Comparison of ENCODE assay signal across 8 cellular contexts in the genomic region with DNA sequence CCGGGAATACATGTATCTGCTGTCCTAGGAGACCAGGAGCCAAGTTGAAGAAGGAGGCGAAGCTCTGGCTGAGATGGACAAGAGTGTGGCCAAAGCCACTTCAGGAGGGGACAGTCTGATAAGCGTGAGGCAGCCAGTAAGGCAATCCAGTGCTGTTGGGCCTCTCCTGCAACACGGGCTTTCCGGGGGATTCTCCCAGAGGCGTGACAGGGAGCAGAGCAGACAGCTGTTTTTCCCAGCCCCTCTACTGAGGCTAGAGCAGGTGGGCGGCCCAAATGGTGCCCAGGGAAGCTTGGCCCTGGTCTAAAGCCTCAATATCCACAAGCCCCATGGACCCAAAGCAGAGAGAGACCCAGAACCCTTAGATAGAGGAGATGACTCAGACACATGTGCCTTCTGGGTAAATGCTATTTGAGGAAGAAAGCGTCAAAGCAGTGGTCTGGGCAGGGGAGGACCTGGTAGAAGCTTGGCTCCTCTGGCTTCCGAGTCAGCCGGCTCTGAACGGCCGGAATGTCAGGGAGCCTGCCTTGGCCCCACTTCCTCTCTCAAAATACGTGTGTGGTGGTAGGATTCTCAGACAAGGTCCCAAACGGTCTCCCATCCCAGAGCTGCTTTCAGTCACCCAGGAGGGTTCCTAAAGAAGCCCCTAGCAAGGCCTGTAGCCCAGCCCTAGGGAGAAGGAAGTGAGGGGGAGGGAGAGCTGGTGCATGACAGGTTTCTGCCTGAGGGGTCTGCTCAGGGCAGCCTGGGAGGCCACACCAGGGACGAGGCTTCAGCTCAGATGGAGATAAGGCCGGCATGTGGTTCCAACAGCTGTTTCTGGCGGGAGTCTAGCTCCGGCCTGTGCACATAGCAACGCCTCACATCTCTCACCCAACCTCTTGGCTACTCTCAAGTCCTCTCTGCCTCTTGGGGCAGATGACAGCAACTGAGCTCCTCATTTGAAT. TPM values are rescaled to one million over a fixed set of nuclear protein-coding genes. Genes with fewer than 3 reads are reported as not detected.
A peak's percentile ranks its signal among the peaks of the same experiment; 100 is the strongest.
DNase-seq lines count a peak whose midpoint lies in the region; ATAC-seq lines count a peak whose summit lies in the region.

No MANE protein-coding gene starts in this region.

- in situ Hi-C loops in ACHN (cut with HindIII; ENCODE audit: low pct_ligation_motif_present, low pct_unique_long_range_greater_than_20kb, low sequenced_read_pairs) = no loop called here

- H3K9me3 Mint-ChIP-seq in activated naive CD4-positive, alpha-beta T cell treated with anti-CD3 and anti-CD28 coated beads for 36 hours = no peaks in the 10 kb centered on the region
- H3K9me3 Mint-ChIP-seq in activated CD8-positive, alpha-beta T cell treated with anti-CD3 and anti-CD28 coated beads, Interleukin-2, amount 10 ng/mL, durations not matched to agents 7 days and 5 days (ENCODE audit: insufficient read depth) = no peaks in the 10 kb centered on the region

- no peaks in the 10 kb centered on the region for H3K27me3 ChIP-seq in effector memory CD4-positive, alpha-beta T cell (replicated peaks; ENCODE audit: control insufficient read depth, insufficient read depth, low read length, poor library complexity, severe bottlenecking)

- POLR2A ChIA-PET in activated CD8-positive, alpha-beta T cell treated with anti-CD3 and anti-CD28 coated beads, Interleukin-2, amount 10 ng/mL, durations not matched to agents 7 days and 5 days (lab: Charles Lee) = interaction anchor here (1.4 kb wide), 1 partner anchor 29 kb away, joined by 5 read pairs; the partner anchor contains the start of gene PIK3C2B

- H3K9me3 ChIP-seq in effector memory CD4-positive, alpha-beta T cell (ENCODE audit: control insufficient read depth, low read length) = no peaks in the 10 kb centered on the region

- peaks cover 15% of the 10 kb centered on the region for H3K36me3 ChIP-seq in effector memory CD4-positive, alpha-beta T cell (ENCODE audit: control insufficient read depth, insufficient read depth, low read length)

- peaks cover 45% of the 10 kb centered on the region for H3K4me1 ChIP-seq in effector memory CD4-positive, alpha-beta T cell (ENCODE audit: control insufficient read depth, insufficient read depth, low read length, poor library complexity, severe bottlenecking)

- peak; percentile 59 for ATAC-seq in HG03064 (IDR thresholded peaks at IDR 0.05; ENCODE audit: low read depth, unreplicated experiment)
- ATAC-seq in activated CD8-positive, alpha-beta T cell treated with anti-CD3 and anti-CD28 coated beads, Interleukin-2, amount 10 ng/mL, durations not matched to agents 7 days and 5 days = no peak

- H3K27me3 Mint-ChIP-seq in activated naive CD4-positive, alpha-beta T cell treated with anti-CD3 and anti-CD28 coated beads for 36 hours (ENCODE audit: low read depth) = no peaks in the 10 kb centered on the region
- no peaks in the 10 kb centered on the region for H3K27me3 Mint-ChIP-seq in activated CD8-positive, alpha-beta T cell treated with anti-CD3 and anti-CD28 coated beads, Interleukin-2, amount 10 ng/mL, durations not matched to agents 7 days and 5 days (ENCODE audit: low read depth)

- no peak for DNase-seq in activated naive CD4-positive, alpha-beta T cell treated with anti-CD3 and anti-CD28 coated beads for 36 hours
- DNase-seq in activated naive CD4-positive, alpha-beta T cell (lab: John Stamatoyannopoulos, UW) = no peak
- no peak for DNase-seq in activated CD8-positive, alpha-beta T cell treated with anti-CD3 and anti-CD28 coated beads, Interleukin-2, amount 10 ng/mL, durations not matched to agents 7 days and 5 days
- DNase-seq in myocyte (ENCODE audit: low read depth) (peak; percentile 78), ACHN (no peak), NCI-H2029 (lab: John Stamatoyannopoulos, UW) (no peak)
- no peak for DNase-seq in effector memory CD4-positive, alpha-beta T cell

- peak overlapping the region; percentile 76 for H3K27ac Mint-ChIP-seq in activated naive CD4-positive, alpha-beta T cell treated with anti-CD3 and anti-CD28 coated beads for 36 hours
- H3K27ac Mint-ChIP-seq in activated CD8-positive, alpha-beta T cell treated with anti-CD3 and anti-CD28 coated beads, Interleukin-2, amount 10 ng/mL, durations not matched to agents 7 days and 5 days = peak overlapping the region; percentile 8

- H3K27ac ChIP-seq in effector memory CD4-positive, alpha-beta T cell (ENCODE audit: insufficient read depth, low read length, poor library complexity, severe bottlenecking) = no peak overlapping the region

- peaks cover 58% of the 10 kb centered on the region for H3K4me1 Mint-ChIP-seq in activated naive CD4-positive, alpha-beta T cell treated with anti-CD3 and anti-CD28 coated beads for 36 hours (ENCODE audit: low read depth)
- peaks cover 48% of the 10 kb centered on the region for H3K4me1 Mint-ChIP-seq in activated CD8-positive, alpha-beta T cell treated with anti-CD3 and anti-CD28 coated beads, Interleukin-2, amount 10 ng/mL, durations not matched to agents 7 days and 5 days (ENCODE audit: low read depth)

- CTCF ChIA-PET in activated naive CD4-positive, alpha-beta T cell treated with anti-CD3 and anti-CD28 coated beads for 36 hours (lab: Charles Lee) = interaction anchor here (0.7 to 2.1 kb wide), 6 partner anchors 11 to 68 kb away, joined by 3 to 10 read pairs (median 4); no protein-coding TSS in a partner anchor
- CTCF ChIA-PET in activated CD8-positive, alpha-beta T cell treated with anti-CD3 and anti-CD28 coated beads, Interleukin-2, amount 10 ng/mL, durations not matched to agents 7 days and 5 days (lab: Charles Lee) = interaction anchor here (0.6 to 3.7 kb wide), 8 partner anchors 10 to 341 kb away, joined by 3 to 21 read pairs (median 4); no protein-coding TSS in a partner anchor

- no peak overlapping the region for H3K4me3 Mint-ChIP-seq in activated naive CD4-positive, alpha-beta T cell treated with anti-CD3 and anti-CD28 coated beads for 36 hours
- H3K4me3 Mint-ChIP-seq in activated CD8-positive, alpha-beta T cell treated with anti-CD3 and anti-CD28 coated beads, Interleukin-2, amount 10 ng/mL, durations not matched to agents 7 days and 5 days = no peak overlapping the region

- peaks cover 28% of the 10 kb centered on the region for H3K36me3 Mint-ChIP-seq in activated naive CD4-positive, alpha-beta T cell treated with anti-CD3 and anti-CD28 coated beads for 36 hours (ENCODE audit: low read depth)
- H3K36me3 Mint-ChIP-seq in activated CD8-positive, alpha-beta T cell treated with anti-CD3 and anti-CD28 coated beads, Interleukin-2, amount 10 ng/mL, durations not matched to agents 7 days and 5 days (ENCODE audit: low read depth) = peaks cover 18% of the 10 kb centered on the region

- intact Hi-C loops in activated naive CD4-positive, alpha-beta T cell treated with anti-CD3 and anti-CD28 coated beads for 36 hours (cut with micrococcal nuclease) = loop anchor here (2.0 kb wide), 1 partner anchor 19 kb away; no protein-coding TSS in a partner anchor

- H3K4me3 ChIP-seq in effector memory CD4-positive, alpha-beta T cell (ENCODE audit: insufficient read depth, low read depth, low read length, poor library complexity, severe bottlenecking) = no peak overlapping the region

RNA-seq across cellular contexts. Expression of gene PIK3C2B, which starts 28.9 kb away (rescaled TPM):
- 10 to 100 TPM; 61.0 to 65.4 TPM for total RNA-seq in activated naive CD4-positive, alpha-beta T cell treated with anti-CD3 and anti-CD28 coated beads for 36 hours
- 10 to 100 TPM; 26.2 to 28.4 TPM for total RNA-seq in activated CD8-positive, alpha-beta T cell treated with anti-CD3 and anti-CD28 coated beads, Interleukin-2, amount 10 ng/mL, durations not matched to agents 7 days and 5 days
- total RNA-seq in myocyte = 4.9 and 5.6 TPM in 2 replicates
- 7.9 TPM for polyA plus RNA-seq in myocyte (2012)

RNA-seq across cellular contexts. Expression of gene MDM4, which starts 50.5 kb away (rescaled TPM):
- 100 to 1,000 TPM; 109 TPM for total RNA-seq in activated naive CD4-positive, alpha-beta T cell treated with anti-CD3 and anti-CD28 coated beads for 36 hours
- 10 to 100 TPM; 72.2 to 72.4 TPM for total RNA-seq in activated CD8-positive, alpha-beta T cell treated with anti-CD3 and anti-CD28 coated beads, Interleukin-2, amount 10 ng/mL, durations not matched to agents 7 days and 5 days
- total RNA-seq in myocyte = 27.7 and 36.3 TPM in 2 replicates
- polyA plus RNA-seq in myocyte (2012) = 11.2 TPM

RNA-seq across cellular contexts. Expression of gene PPP1R15B, which starts 54.1 kb away (rescaled TPM):
- total RNA-seq in activated naive CD4-positive, alpha-beta T cell treated with anti-CD3 and anti-CD28 coated beads for 36 hours = 10 to 100 TPM; 63.7 to 65.6 TPM
- total RNA-seq in activated CD8-positive, alpha-beta T cell treated with anti-CD3 and anti-CD28 coated beads, Interleukin-2, amount 10 ng/mL, durations not matched to agents 7 days and 5 days = 10 to 100 TPM; 64.7 to 66.0 TPM
- 30.5 and 32.3 TPM in 2 replicates for total RNA-seq in myocyte
- polyA plus RNA-seq in myocyte (2012) = 9.9 TPM
